Comparison of ENCODE assay signal across 10 cellular contexts in the genomic region with DNA sequence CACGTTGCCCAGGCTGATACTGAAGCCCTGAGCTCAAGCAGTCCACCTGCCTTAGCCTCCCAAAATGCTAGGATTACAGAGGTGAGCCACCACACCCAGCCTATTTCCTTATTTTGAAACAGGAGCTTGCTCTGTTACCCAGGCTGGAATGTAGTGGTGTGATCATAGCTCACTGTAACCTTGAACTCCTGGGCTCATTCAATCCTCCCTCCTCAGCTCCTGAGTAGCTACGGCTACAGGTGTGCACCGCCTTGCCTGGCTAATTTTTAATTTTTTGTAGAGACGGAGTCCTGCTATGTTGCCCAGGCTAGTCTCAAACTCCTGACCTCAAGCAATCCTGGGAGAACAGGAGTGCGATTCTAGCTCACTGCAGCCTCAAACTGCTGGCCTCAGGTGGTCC. TPM values are rescaled to one million over a fixed set of nuclear protein-coding genes. Genes with fewer than 3 reads are reported as not detected.
"Had no signal": no experiment of that assay in that cellular context is flagged by ENCODE, and none has a peak within 500 bp of the region (broad histone marks: within the 10 kb centered on the region; RNA-seq: fewer than 3 reads in every experiment).

No MANE protein-coding gene starts in this region.

- H3K4me3 ChIP-seq: GM23248, HAP-1 had no signal

- H3K4me1 ChIP-seq: HAP-1 had no signal

- H3K9me3 ChIP-seq: HAP-1 had no signal

- H3K9ac ChIP-seq: GM23248 had no signal

- H3K27ac ChIP-seq: GM23248 had no signal

- H3K36me3 ChIP-seq: HAP-1 had no signal

- FAIRE-seq: HTR-8/SVneo had no signal

- H2AFZ ChIP-seq: GM23248 had no signal

- DNase-seq: GM23248, GOT3, H7, HFFc6 had no signal

- ATAC-seq: HCT116 had no signal

RNA-seq across cellular contexts. Expression of gene MRLN, which starts 11.7 kb away (rescaled TPM):
- total RNA-seq: GM23248, H4, H7, HFFc6, HT-29 had no signal
- polyA plus RNA-seq: GM23248, IgD-negative memory B cell had no signal

RNA-seq across cellular contexts. Expression of gene SLC16A9, which starts 31.9 kb away (rescaled TPM):
- total RNA-seq: GM23248, HFFc6, HT-29 had no signal
- polyA plus RNA-seq: GM23248, IgD-negative memory B cell had no signal
